Comparison of ENCODE assay signal across 29 cellular contexts in the genomic region with DNA sequence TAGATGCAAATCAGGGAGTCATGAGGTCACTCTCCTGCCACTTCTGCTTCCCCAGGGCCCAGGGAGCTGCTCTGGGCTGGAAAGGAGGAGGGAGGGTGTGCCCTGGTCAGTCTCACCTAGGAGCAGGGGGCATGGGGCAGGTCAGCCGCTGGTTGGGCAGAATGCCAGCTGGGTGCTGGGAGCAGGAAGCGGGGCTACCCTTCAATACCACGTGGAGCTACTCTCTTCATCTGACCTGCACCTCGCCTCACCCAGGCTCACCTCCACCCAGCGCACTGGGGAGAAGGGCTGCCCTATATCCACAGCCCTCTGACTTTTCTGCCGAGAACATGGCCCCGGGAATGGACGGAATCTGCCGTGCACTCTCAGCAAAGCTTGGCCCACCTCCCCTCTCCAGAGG. TPM values are rescaled to one million over a fixed set of nuclear protein-coding genes. Genes with fewer than 3 reads are reported as not detected.
"Had no signal": no experiment of that assay in that cellular context is flagged by ENCODE, and none has a peak within 500 bp of the region (broad histone marks: within the 10 kb centered on the region; RNA-seq: fewer than 3 reads in every experiment).

No MANE protein-coding gene starts in this region.

- H3K4me3 Mint-ChIP-seq: effector memory CD8-positive, alpha-beta T cell; natural killer cell had no signal

- H2AFZ ChIP-seq: parathyroid adenoma had no signal

- H3K4me2 ChIP-seq: smooth muscle cell had no signal

- H3K9me3 ChIP-seq: colonic mucosa, esophagus squamous epithelium, left ventricle myocardium inferior, lower lobe of right lung, prostate gland, suprapubic skin, transverse colon, upper lobe of right lung, uterus had no signal

- H3K9ac ChIP-seq: parathyroid adenoma had no signal

- H3K4me1 ChIP-seq: colonic mucosa, parathyroid adenoma, transverse colon, uterus had no signal

- H3K36me3 Mint-ChIP-seq: natural killer cell had no signal

- H3K27ac ChIP-seq: colonic mucosa, esophagus squamous epithelium, heart right ventricle, left ventricle myocardium inferior, lower lobe of right lung, parathyroid adenoma, prostate gland, right atrium auricular region, suprapubic skin, transverse colon, upper lobe of right lung, uterus had no signal

- H3K4me3 ChIP-seq: colonic mucosa, esophagus squamous epithelium, heart right ventricle, left ventricle myocardium inferior, lower lobe of right lung, prostate gland, right atrium auricular region, smooth muscle cell, suprapubic skin, transverse colon, upper lobe of right lung, uterus had no signal

- ATAC-seq: effector memory CD8-positive, alpha-beta T cell; heart right ventricle; left colon; lower lobe of right lung; natural killer cell; sciatic nerve; upper lobe of right lung had no signal

- H3K27ac Mint-ChIP-seq: effector memory CD8-positive, alpha-beta T cell; natural killer cell had no signal

- H3K9me3 Mint-ChIP-seq: effector memory CD8-positive, alpha-beta T cell; natural killer cell had no signal

- DNase-seq: colonic mucosa; dermis blood vessel endothelial cell; effector memory CD8-positive, alpha-beta T cell; erythroblast; esophagus squamous epithelium; foreskin melanocyte; glutamatergic neuron; heart right ventricle; hippocampal formation; kidney glomerular epithelial cell; left colon; left ventricle myocardium inferior; lower lobe of right lung; natural killer cell; stimulated activated CD4-positive, alpha-beta T cell treated with anti-CD3 and anti-CD28 coated beads, Interleukin-12 subunit alpha, Interleukin-12 subunit beta, amount 100 ng/mL, for 4 hours; stimulated activated CD4-positive, alpha-beta T cell treated with anti-CD3 and anti-CD28 coated beads, Interleukin-1b, Interleukin-23, amount 100 ng/mL, for 48 hours; stimulated activated CD4-positive, alpha-beta T cell treated with anti-CD3 and anti-CD28 coated beads, Interleukin-4, amount 100 ng/mL, for 1 hour; stimulated activated CD8-positive, alpha-beta memory T cell treated with anti-CD3 and anti-CD28 coated beads, Interleukin-4, amount 100 ng/mL, for 48 hours; stimulated activated naive CD4-positive, alpha-beta T cell treated with Interleukin-2 at 50 U/mL for 16 hours; transverse colon; upper lobe of right lung; uterus had no signal

- H3K36me3 ChIP-seq: colonic mucosa, esophagus squamous epithelium, heart right ventricle, left ventricle myocardium inferior, lower lobe of right lung, prostate gland, right atrium auricular region, suprapubic skin, transverse colon, upper lobe of right lung, uterus had no signal

- H3K79me2 ChIP-seq: parathyroid adenoma had no signal

- H3K27me3 ChIP-seq: colonic mucosa, right atrium auricular region, transverse colon, upper lobe of right lung, uterus had no signal

RNA-seq across cellular contexts. Expression of gene NTRK3, which starts 15.1 kb away (rescaled TPM):
- total RNA-seq: chondrocyte, natural killer cell had no signal
